Comparison of ENCODE assay signal across 9 cellular contexts in genomic region chrX:13028871-13029336, GRCh38. TPM values are rescaled to one million over a fixed set of nuclear protein-coding genes. Genes with fewer than 3 reads are reported as not detected.
A peak's percentile ranks its signal among the peaks of the same experiment; 100 is the strongest.
DNase-seq lines count a peak whose midpoint lies in the region; ATAC-seq and TF ChIP-seq lines count a peak whose summit lies in the region.
"Had no signal": no experiment of that assay in that cellular context is flagged by ENCODE, and none has a peak within 500 bp of the region (broad histone marks: within the 10 kb centered on the region; RNA-seq: fewer than 3 reads in every experiment).

No MANE protein-coding gene starts in this region.

- no peak for TF ChIP-seq POLR2A in body of pancreas (IDR thresholded peaks at IDR 0.05)

- in situ Hi-C loops in GM13977 (cut with MboI; ENCODE audit: low pct_unique_long_range_greater_than_20kb, low sequenced_read_pairs, unreplicated experiment): no loop called here

- peak; percentile 76 for DNase-seq in HT-29 (ENCODE audit: low spot score)
- no peak for DNase-seq in body of pancreas
- DNase-seq in mesenchymal stem cell: no peak
- DNase-seq in stimulated activated CD4-positive, alpha-beta T cell treated with anti-CD3 and anti-CD28 coated beads, Interleukin-12 subunit alpha, Interleukin-12 subunit beta, amount 100 ng/mL, for 4 hours: no peak
- no peak for DNase-seq in T1000 (lab: John Stamatoyannopoulos, UW)
- DNase-seq in GM13977 (ENCODE audit: low spot score): no peak
- DNase-seq: GDM1 had no signal

- H3K4me3 ChIP-seq in ACC112 (ENCODE audit: low read depth, low read length): peak overlapping the region; percentile 54
- no peak overlapping the region for H3K4me3 ChIP-seq in body of pancreas
- no peak overlapping the region for H3K4me3 ChIP-seq in mesenchymal stem cell (ENCODE audit: insufficient read depth in 1 of 2, low read depth in 1 of 2, low read length in 2 of 2)

- intact Hi-C loops in body of pancreas (cut with DNase I): no loop called here

- peak overlapping the region; percentile 0 for H4K8ac ChIP-seq in mesenchymal stem cell (ENCODE audit: low read length)

- H2BK15ac ChIP-seq in mesenchymal stem cell (ENCODE audit: low read depth, poor library complexity, severe bottlenecking): no peak overlapping the region

- no peaks in the 10 kb centered on the region for H3K36me3 ChIP-seq in ACC112 (ENCODE audit: insufficient read depth, low read length)
- no peaks in the 10 kb centered on the region for H3K36me3 ChIP-seq in body of pancreas (replicated peaks in 1 of 2; ENCODE audit: insufficient read depth in 1 of 2, low read depth in 2 of 2)
- H3K36me3 ChIP-seq in mesenchymal stem cell (ENCODE audit: control insufficient read depth in 1 of 2, insufficient read depth in 2 of 2, low read depth in 1 of 2, low read length in 2 of 2): no peaks in the 10 kb centered on the region

- ATAC-seq in body of pancreas (peak; percentile 74), GM19455 (IDR thresholded peaks at IDR 0.05; ENCODE audit: unreplicated experiment) (no peak)

- H3K4me2 ChIP-seq in mesenchymal stem cell (ENCODE audit: low read length, poor library complexity, severe bottlenecking): no peak overlapping the region

- TF ChIP-seq CTCF in body of pancreas (IDR thresholded peaks at IDR 0.05) (no peak), GM13977 (IDR thresholded peaks at IDR 0.05; ENCODE audit: extremely low read depth, insufficient read depth, missing control alignments) (no peak)

- peak overlapping the region; percentile 11 for H2BK120ac ChIP-seq in mesenchymal stem cell (ENCODE audit: low read depth, low read length)

- H2AK5ac ChIP-seq in mesenchymal stem cell (ENCODE audit: low read length, severe bottlenecking): peak overlapping the region; percentile 9

- H4K91ac ChIP-seq in mesenchymal stem cell (ENCODE audit: low read length): no peak overlapping the region

- H3K27me3 ChIP-seq in ACC112 (ENCODE audit: insufficient read depth, low read length): no peaks in the 10 kb centered on the region
- no peaks in the 10 kb centered on the region for H3K27me3 ChIP-seq in body of pancreas
- H3K27me3 ChIP-seq in mesenchymal stem cell (ENCODE audit: control insufficient read depth in 1 of 2, insufficient read depth in 1 of 2, low read length in 2 of 2): peaks cover 0 to 12% of the 10 kb centered on the region in 2 experiments

- H3K27ac ChIP-seq in ACC112 (ENCODE audit: low read depth, low read length) (peak overlapping the region; percentile 72), body of pancreas (peak overlapping the region; percentile 32 to 80 (median 62)), mesenchymal stem cell (ENCODE audit: low read length, poor library complexity, severe bottlenecking) (peak overlapping the region; percentile 95)

- WGBS in body of pancreas, 2 donors: 20 to 38% methylated on average over 1 of the region's 1 CpG
- 80% methylated on average over 1 of the region's 1 CpG for WGBS in mesenchymal stem cell

- H3K79me1 ChIP-seq in mesenchymal stem cell (replicated peaks; ENCODE audit: low read length, poor library complexity, severe bottlenecking): no peaks in the 10 kb centered on the region

- H2BK5ac ChIP-seq in mesenchymal stem cell (ENCODE audit: low read depth, low read length, poor library complexity, severe bottlenecking): no peak overlapping the region

- H3K9ac ChIP-seq in mesenchymal stem cell (ENCODE audit: low read length): peak overlapping the region; percentile 54

- H3K4me1 ChIP-seq in ACC112 (ENCODE audit: control insufficient read depth, insufficient read depth, low read length, unreplicated experiment) (peaks cover 22% of the 10 kb centered on the region), body of pancreas (peaks cover 18% of the 10 kb centered on the region), mesenchymal stem cell (ENCODE audit: control insufficient read depth, insufficient read depth, low read depth, low read length) (peaks cover 4% of the 10 kb centered on the region)

- H2AFZ ChIP-seq in ACC112 (ENCODE audit: low read length, unreplicated experiment) (peak overlapping the region; percentile 97), mesenchymal stem cell (ENCODE audit: low read depth, low read length) (no peak overlapping the region)

- H3K18ac ChIP-seq in mesenchymal stem cell (ENCODE audit: low read depth in 1 of 2, low read length in 2 of 2): peak overlapping the region; percentile 43 to 66

- H3K4ac ChIP-seq in mesenchymal stem cell (ENCODE audit: low read depth in 1 of 2, low read length in 2 of 2): peak overlapping the region in 1 of 2 experiments; percentile 51

- H3K79me2 ChIP-seq in ACC112 (ENCODE audit: control insufficient read depth, insufficient read depth, low read length, unreplicated experiment): no peaks in the 10 kb centered on the region

- H3K9me3 ChIP-seq in body of pancreas: no peaks in the 10 kb centered on the region
- H3K9me3 ChIP-seq in mesenchymal stem cell (ENCODE audit: control insufficient read depth, low read length): no peaks in the 10 kb centered on the region

- peak overlapping the region in 1 of 2 experiments; percentile 97 for H2BK12ac ChIP-seq in mesenchymal stem cell (ENCODE audit: low read length in 2 of 2)

- H3K14ac ChIP-seq in mesenchymal stem cell (ENCODE audit: low read length in 2 of 2): no peak overlapping the region

- H3K23ac ChIP-seq in mesenchymal stem cell (ENCODE audit: low read length in 2 of 2): no peak overlapping the region

RNA-seq across cellular contexts. Expression of gene FAM9C, which starts 15.5 kb away (rescaled TPM):
- total RNA-seq in HT-29 (2014; rRNA removed; shearing (Covaris generic)): not detected in 2 replicates
- not detected for total RNA-seq in body of pancreas
- polyA plus RNA-seq in mesenchymal stem cell (2013, experiment 1 of 2): 0.07 TPM
- 0.04 TPM for polyA plus RNA-seq in mesenchymal stem cell (2013, experiment 2 of 2)

RNA-seq across cellular contexts. Expression of gene TMSB4X, which starts 54.0 kb away (rescaled TPM):
- total RNA-seq in HT-29 (2014; rRNA removed; shearing (Covaris generic)): 538 and 675 TPM in 2 replicates
- 1,000 to 10,000 TPM; 1,104 to 1,472 TPM for total RNA-seq in body of pancreas
- polyA plus RNA-seq in mesenchymal stem cell (2013, experiment 1 of 2): 9,006 TPM
- 8,811 TPM for polyA plus RNA-seq in mesenchymal stem cell (2013, experiment 2 of 2)
